In genomic region chr5:116420540-116420939, GRCh38 we compare ENCODE assay signal across 20 cellular contexts.
DNase-seq lines count a peak whose midpoint lies in the region; ATAC-seq lines count a peak whose summit lies in the region.
"Had no signal": no experiment of that assay in that cellular context is flagged by ENCODE, and none has a peak within 500 bp of the region (broad histone marks: within the 10 kb centered on the region; RNA-seq: fewer than 3 reads in every experiment).

No MANE protein-coding gene starts in this region.

- H2AFZ ChIP-seq in trophoblast cell (ENCODE audit: insufficient read depth, low read length, poor library complexity), result no peak overlapping the region

- H3K27me3 ChIP-seq in trophoblast cell (ENCODE audit: insufficient read depth, low read length), result no peaks in the 10 kb centered on the region

- no peak overlapping the region for H4K91ac ChIP-seq in trophoblast cell (ENCODE audit: low read depth, low read length)

- no peak overlapping the region for H4K12ac ChIP-seq in trophoblast cell (ENCODE audit: low read depth, low read length)

- H3K79me1 ChIP-seq in trophoblast cell (ENCODE audit: low read length), result no peaks in the 10 kb centered on the region

- H4K8ac ChIP-seq in trophoblast cell (ENCODE audit: low read depth, low read length), result no peak overlapping the region

- no peak overlapping the region for H3K14ac ChIP-seq in trophoblast cell (ENCODE audit: low read length)

- no peaks in the 10 kb centered on the region for H3K79me2 ChIP-seq in trophoblast cell (ENCODE audit: control insufficient read depth, insufficient read depth, low read length, poor library complexity)

- no peak for ATAC-seq in HG03025 (IDR thresholded peaks at IDR 0.05; ENCODE audit: low FRiP score, unreplicated experiment)
- no peak for ATAC-seq in GM18870 (IDR thresholded peaks at IDR 0.05; ENCODE audit: unreplicated experiment)
- ATAC-seq: CD8-positive, alpha-beta T cell; SK-N-SH treated with all-trans-retinoic acid at 6 μM for 48 hours had no signal

- no peak overlapping the region for H3K4me3 ChIP-seq in trophoblast cell (ENCODE audit: low read depth, low read length)

- no peak overlapping the region for H3K18ac ChIP-seq in trophoblast cell (ENCODE audit: low read length)

- H2BK5ac ChIP-seq in trophoblast cell (ENCODE audit: low read depth, low read length, poor library complexity), result no peak overlapping the region

- H3K4me1 ChIP-seq in trophoblast cell (ENCODE audit: control insufficient read depth in 1 of 2, insufficient read depth in 2 of 2, low read length in 2 of 2), result no peaks in the 10 kb centered on the region

- peak; percentile 26 for DNase-seq in DMS53 (lab: John Stamatoyannopoulos, UW)
- no peak for DNase-seq in DMS53 treated with DMSO at 0.1 percent for 48 hours (lab: John Stamatoyannopoulos, UW; ENCODE audit: unreplicated experiment)
- peak; percentile 14 for DNase-seq in COLO668 (lab: John Stamatoyannopoulos, UW; ENCODE audit: unreplicated experiment)
- DNase-seq in dermis microvascular lymphatic vessel endothelial cell (ENCODE audit: low read depth in 2 of 2), result peak; percentile 73 to 81
- no peak for DNase-seq in trophoblast cell
- no peak for DNase-seq in NCI-H2227 treated with DMSO at 0.1 percent for 48 hours (lab: John Stamatoyannopoulos, UW)
- DNase-seq: ACHN; C1 segment of cervical spinal cord; CD8-positive, alpha-beta T cell; DMS79; IMR-90; NCI-H1105 treated with DMSO at 0.1 percent for 48 hours; NCI-H1694 treated with DMSO at 0.1 percent for 48 hours; NCI-H446 treated with DMSO at 0.1 percent for 48 hours; NK-92 treated with Interleukin-12 subunit alpha and Interleukin-12 subunit beta, amount 100 ng/mL, for 24 hours had no signal

- H3K36me3 ChIP-seq in trophoblast cell (ENCODE audit: control insufficient read depth in 1 of 2, insufficient read depth in 2 of 2, low read length in 2 of 2), result no peaks in the 10 kb centered on the region

- no peak overlapping the region for H3K27ac ChIP-seq in trophoblast cell (ENCODE audit: low read depth, low read length)
- H3K27ac ChIP-seq: 22Rv1, RWPE1 had no signal

- H3K4me2 ChIP-seq in trophoblast cell (ENCODE audit: low read length), result no peak overlapping the region

- H3K9me3 ChIP-seq in trophoblast cell (ENCODE audit: insufficient read depth, low read depth, low read length), result no peaks in the 10 kb centered on the region

- no peak overlapping the region for H2AK5ac ChIP-seq in trophoblast cell (ENCODE audit: low read length)

- H2BK120ac ChIP-seq in trophoblast cell (ENCODE audit: insufficient read depth, low read length, poor library complexity), result no peak overlapping the region

- no peak overlapping the region for H2BK12ac ChIP-seq in trophoblast cell (ENCODE audit: low read length)

- no peak overlapping the region for H3K4ac ChIP-seq in trophoblast cell (ENCODE audit: low read depth, low read length)

- H3K9ac ChIP-seq in trophoblast cell (ENCODE audit: low read length), result no peak overlapping the region

- H3K23ac ChIP-seq in trophoblast cell (ENCODE audit: low read length), result peak overlapping the region; percentile 27

- no CpG with 5 or more reads among the region's 4 CpGs for WGBS in trophoblast cell (ENCODE audit: extremely low coverage, insufficient coverage, insufficient read length)

Comparison
In these comparisons a context has a peak if more than half of its experiments do, and no peak if none do; other contexts are left out.
1. DNase-seq: peak in DMS53 (single experiment), COLO668 (single experiment) and dermis microvascular lymphatic vessel endothelial cell (2 of 2); none in DMS53 treated with DMSO at 0.1 percent for 48 hours (single experiment), trophoblast cell (0 of 2) and NCI-H2227 treated with DMSO at 0.1 percent for 48 hours (single experiment).